ENCODE assay signal across 8 cellular contexts in genomic region chr4:86892639-86892965, GRCh38. TPM values are rescaled to one million over a fixed set of nuclear protein-coding genes. Genes with fewer than 3 reads are reported as not detected.
DNase-seq lines count a peak whose midpoint lies in the region; ATAC-seq and TF ChIP-seq lines count a peak whose summit lies in the region.

No MANE protein-coding gene starts in this region.

- peak overlapping the region; percentile 79 for H3K4me2 ChIP-seq in neural cell (ENCODE audit: low read length)

- TF ChIP-seq CTCF in NB4 (IDR thresholded peaks at IDR 0.05; ENCODE audit: low read depth, low read length): no peak
- peak in 1 of 56 donors; percentile 16 for TF ChIP-seq CTCF in dorsolateral prefrontal cortex (IDR thresholded peaks at IDR 0.05 in 54 of 56, conservative IDR thresholded peaks at IDR 0.05 in 2 of 56; ENCODE audit: low read depth in 1 of 56, partially characterized antibody in 56 of 56)
- no peak for TF ChIP-seq CTCF in neural cell (IDR thresholded peaks at IDR 0.05; ENCODE audit: poor library complexity, severe bottlenecking)

- intact Hi-C loops in dorsolateral prefrontal cortex (cut with DNase I): loop anchor here (5.0 to 10.0 kb wide), 2 partner anchors 300 to 368 kb away; partner anchors contain the start of gene PTPN13 (in 2 of the 2)

- no peaks in the 10 kb centered on the region for H3K27me3 ChIP-seq in dorsolateral prefrontal cortex
- H3K27me3 ChIP-seq in neural cell (ENCODE audit: insufficient read depth, low read depth, low read length): peaks cover 2% of the 10 kb centered on the region

- TF ChIP-seq EP300 in neural cell (conservative IDR thresholded peaks at IDR 0.05; ENCODE audit: poor library complexity, severe bottlenecking): no peak

- no peaks in the 10 kb centered on the region for H3K9me2 ChIP-seq in neural cell (ENCODE audit: insufficient read depth, low read length)

- peak overlapping the region; percentile 76 for H3K9ac ChIP-seq in neural cell (ENCODE audit: low read length)

- peak overlapping the region; percentile 91 for H2AFZ ChIP-seq in neural cell (ENCODE audit: low read depth, low read length)

- no peak for TF ChIP-seq RAD21 in neural cell (conservative IDR thresholded peaks at IDR 0.05)

- no peak for TF ChIP-seq POLR2A in NB4 (IDR thresholded peaks at IDR 0.05; ENCODE audit: extremely low read depth, insufficient read length)
- TF ChIP-seq POLR2A in erythroblast (IDR thresholded peaks at IDR 0.05; ENCODE audit: low read length): no peak

- H3K4me3 ChIP-seq in NB4 (ENCODE audit: low read depth, low read length) (peak overlapping the region; percentile 57), dorsolateral prefrontal cortex (peak overlapping the region; percentile 60 to 96 (median 84)), neural cell (ENCODE audit: low read length) (peak overlapping the region; percentile 92)

- peak; percentile 23 for ATAC-seq in GM18907 (IDR thresholded peaks at IDR 0.05; ENCODE audit: unreplicated experiment)

- no peaks in the 10 kb centered on the region for H3F3A ChIP-seq in neural cell (ENCODE audit: insufficient read depth, low read length, poor library complexity, severe bottlenecking)

- no peaks in the 10 kb centered on the region for H3K79me2 ChIP-seq in neural cell (replicated peaks; ENCODE audit: insufficient read depth, low read length)

- no peaks in the 10 kb centered on the region for H3K9me3 ChIP-seq in neural cell (ENCODE audit: low read length)

- H3K36me3 ChIP-seq in neural cell (ENCODE audit: insufficient read depth, low read length): no peaks in the 10 kb centered on the region

- H4K20me1 ChIP-seq in neural cell (ENCODE audit: insufficient read depth): no peaks in the 10 kb centered on the region

- DNase-seq in NB4 (ENCODE audit: low read depth) (no peak), dorsolateral prefrontal cortex (no peak), cortex of kidney (lab: John Stamatoyannopoulos, UW) (no peak), iPS-NIHi7 (ENCODE audit: extremely low spot score) (no peak), NCI-H2107 treated with DMSO at 0.1 percent for 48 hours (lab: John Stamatoyannopoulos, UW; ENCODE audit: unreplicated experiment) (no peak), erythroblast (lab: John Stamatoyannopoulos, UW) (no peak)

- H3K27ac ChIP-seq in dorsolateral prefrontal cortex (peak overlapping the region in 55 of 59 donors; percentile 11 to 91 (median 76)), neural cell (ENCODE audit: low read length) (peak overlapping the region; percentile 46)

TF ChIP-seq in neural cell, 6 proteins besides CTCF, POLR2A, EP300 and RAD21:
- no peak for TF ChIP-seq TAF1 (IDR thresholded peaks at IDR 0.05; ENCODE audit: low read depth)
- TF ChIP-seq SMC3 (conservative IDR thresholded peaks at IDR 0.05; ENCODE audit: poor library complexity): no peak
- no peak for TF ChIP-seq MXI1 (conservative IDR thresholded peaks at IDR 0.05; ENCODE audit: poor library complexity, severe bottlenecking)
- TF ChIP-seq REST (IDR thresholded peaks at IDR 0.05; ENCODE audit: borderline replicate concordance): no peak
- no peak for TF ChIP-seq POLR2AphosphoS5 (IDR thresholded peaks at IDR 0.05)

RNA-seq across cellular contexts. Expression of gene C4orf36, which starts 0.4 kb away (rescaled TPM):
- 1 to 10 TPM in 92 of 120 experiments, under 1 TPM in 7, not detected in 21; 0.52 to 5.5 (median 2.0) TPM for total RNA-seq in dorsolateral prefrontal cortex
- 1.5 and 2.0 TPM in 2 replicates for polyA plus RNA-seq in neural cell
- polyA minus RNA-seq in neural cell: 1.2 and 3.2 TPM in 2 replicates

RNA-seq across cellular contexts. Expression of gene AFF1, which starts 42.2 kb away (rescaled TPM):
- total RNA-seq in dorsolateral prefrontal cortex: 10 to 100 TPM; 37.6 to 89.2 (median 55.4) TPM
- polyA plus RNA-seq in neural cell: 0.63 and 0.94 TPM in 2 replicates
- 3.8 and 3.9 TPM in 2 replicates for polyA minus RNA-seq in neural cell

RNA-seq across cellular contexts. Expression of gene SLC10A6, which starts 43.4 kb away (rescaled TPM):
- total RNA-seq in dorsolateral prefrontal cortex: 1 to 10 TPM in 30 of 120 experiments, under 1 TPM in 72, not detected in 18; 0.24 to 8.9 (median 0.78) TPM
- not detected in 2 replicates for polyA plus RNA-seq in neural cell
- polyA minus RNA-seq in neural cell: not detected in 2 replicates
